34 cellular contexts compared by ENCODE assay signal in the genomic region with DNA sequence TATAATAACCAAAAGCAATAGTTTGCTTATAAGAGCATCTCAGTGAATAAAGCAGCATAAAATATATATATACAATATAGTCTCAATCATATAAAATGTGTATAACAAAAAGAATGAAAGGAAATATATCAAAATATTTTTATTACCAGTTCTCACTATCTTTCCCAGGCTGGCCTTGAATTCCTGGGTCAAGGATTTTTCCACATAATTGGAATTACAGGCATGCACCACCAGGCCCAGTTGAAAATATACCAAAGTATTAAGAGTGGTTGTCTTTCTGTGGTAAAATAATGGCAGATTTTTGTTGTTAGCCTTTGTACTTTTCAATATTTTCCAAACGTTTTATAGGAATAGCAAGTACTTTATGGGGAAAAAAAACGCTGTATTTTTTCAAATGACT.
"Had no signal": no experiment of that assay in that cellular context is flagged by ENCODE, and none has a peak within 500 bp of the region (broad histone marks: within the 10 kb centered on the region; RNA-seq: fewer than 3 reads in every experiment).

No MANE protein-coding gene starts in this region.

- H3K27me3 ChIP-seq: MG63 had no signal

- H3K36me3 ChIP-seq: MG63 had no signal

- H3K4me3 ChIP-seq: MG63 had no signal

- H3K9me3 ChIP-seq: MG63 had no signal

- DNase-seq: Karpas-422, Kasumi-1, MG63, MM.1S, MV-4-11, NCI-H1048, NCI-H1092, NCI-H1092 treated with DMSO at 0.1 percent for 48 hours, NCI-H1105, NCI-H1105 treated with DMSO at 0.1 percent for 48 hours, NCI-H1417, NCI-H1417 treated with DMSO at 0.1 percent for 48 hours, NCI-H1436, NCI-H1436 treated with DMSO at 0.1 percent for 48 hours, NCI-H146, NCI-H1694, NCI-H1694 treated with DMSO at 0.1 percent for 48 hours, NCI-H187, NCI-H187 treated with DMSO at 0.1 percent for 48 hours, NCI-H1930, NCI-H2029, NCI-H2029 treated with DMSO at 0.1 percent for 48 hours, NCI-H2081, NCI-H2081 treated with DMSO at 0.1 percent for 48 hours, NCI-H2107, NCI-H2171, NCI-H2171 treated with DMSO at 0.1 percent for 48 hours, NCI-H2227 treated with DMSO at 0.1 percent for 48 hours, NCI-H226, NCI-H345, NCI-H446, NCI-H446 treated with DMSO at 0.1 percent for 48 hours, NCI-H510A, NCI-H510A treated with DMSO at 0.1 percent for 48 hours had no signal
